8 cellular contexts compared by ENCODE assay signal in genomic region chr7:113117286-113117879, GRCh38. TPM values are rescaled to one million over a fixed set of nuclear protein-coding genes. Genes with fewer than 3 reads are reported as not detected.
A peak's percentile ranks its signal among the peaks of the same experiment; 100 is the strongest.
DNase-seq lines count a peak whose midpoint lies in the region; ATAC-seq and TF ChIP-seq lines count a peak whose summit lies in the region.
"Not testable (repeated sequence)": the region's sequence is repeated elsewhere in the genome, so short reads cannot be mapped to it uniquely, and the experiment has no call there.

No MANE protein-coding gene starts in this region.

- not testable (repeated sequence) for H3K9me2 ChIP-seq in SU-DHL-6 (replicated peaks; ENCODE audit: insufficient read depth, low read length)

- 65 to 75% methylated on average over 8 of the region's 8 CpGs for WGBS in upper lobe of left lung, 2 donors

- not testable (repeated sequence) for H2AFZ ChIP-seq in SU-DHL-6 (ENCODE audit: low read depth, low read length, severe bottlenecking)

- not testable (repeated sequence) for H3F3A ChIP-seq in SU-DHL-6 (ENCODE audit: insufficient read depth)

- peak overlapping the region; percentile 53 for H3K4me2 ChIP-seq in SU-DHL-6 (ENCODE audit: low read depth, low read length, poor library complexity, severe bottlenecking)

- H3K4me3 ChIP-seq in SU-DHL-6 (ENCODE audit: insufficient read depth, low read length, poor library complexity, severe bottlenecking): peak overlapping the region; percentile 54
- H3K4me3 ChIP-seq in adipocyte (ENCODE audit: low read length): peak overlapping the region; percentile 95
- H3K4me3 ChIP-seq in kidney epithelial cell (ENCODE audit: low read depth, low read length): peak overlapping the region; percentile 81
- peak overlapping the region in 3 of 4 donors; percentile 50 to 71 (median 64) for H3K4me3 ChIP-seq in upper lobe of left lung

- H4K20me1 ChIP-seq in SU-DHL-6 (ENCODE audit: low read depth, low read length): not testable (repeated sequence)

- not testable (repeated sequence) for H3K36me3 Mint-ChIP-seq in Calu3 (ENCODE audit: insufficient read depth, unreplicated experiment); progenitor cell of endocrine pancreas (ENCODE audit: insufficient read depth)

- not testable (repeated sequence) for TF ChIP-seq EP300 in upper lobe of left lung (IDR thresholded peaks at IDR 0.05)

- not testable (repeated sequence) for DNase-seq in Calu3; kidney epithelial cell (ENCODE audit: low read depth); progenitor cell of endocrine pancreas (ENCODE audit: low spot score, unreplicated experiment)
- DNase-seq in adipocyte (ENCODE audit: low read depth): peak; percentile 23
- peak; percentile 1 to 24 for DNase-seq in erythroblast (lab: John Stamatoyannopoulos, UW)
- DNase-seq in upper lobe of left lung: peak in 1 of 2 donors; percentile 85

- H3K27ac ChIP-seq in KOPT-K1 (ENCODE audit: low read depth, low read length, poor library complexity, severe bottlenecking): peak overlapping the region; percentile 41
- H3K27ac ChIP-seq in SU-DHL-6 (ENCODE audit: low read depth, low read length): not testable (repeated sequence)
- peak overlapping the region in 3 of 4 donors; percentile 48 to 84 (median 70) for H3K27ac ChIP-seq in upper lobe of left lung

- not testable (repeated sequence) for BruUV-seq in Calu3 (replicated peaks; lab: Mats Ljungman, UMichigan)

- ATAC-seq in upper lobe of left lung (ENCODE audit: low FRiP score in 2 of 2): peak in 1 of 2 donors; percentile 28

- H3K36me3 ChIP-seq in KOPT-K1 (ENCODE audit: insufficient read depth, low read length); SU-DHL-6 (ENCODE audit: low read length); adipocyte (ENCODE audit: control insufficient read depth, insufficient read depth, low read length, severe bottlenecking); kidney epithelial cell (ENCODE audit: control insufficient read depth, insufficient read depth, low read length); upper lobe of left lung: not testable (repeated sequence)

- not testable (repeated sequence) for H3K79me2 ChIP-seq in SU-DHL-6 (ENCODE audit: insufficient read depth, low read length)

- not testable (repeated sequence) for TF ChIP-seq POLR2A in erythroblast (IDR thresholded peaks at IDR 0.05; ENCODE audit: low read length); upper lobe of left lung (IDR thresholded peaks at IDR 0.05)

- H3K9me3 ChIP-seq in KOPT-K1 (ENCODE audit: insufficient read depth, low read length, poor library complexity, severe bottlenecking); SU-DHL-6 (ENCODE audit: insufficient read depth, low read length); adipocyte (ENCODE audit: control insufficient read depth, low read length); upper lobe of left lung: not testable (repeated sequence)

- not testable (repeated sequence) for H3K27me3 ChIP-seq in SU-DHL-6 (ENCODE audit: low read length); adipocyte (replicated peaks; ENCODE audit: control insufficient read depth, insufficient read depth, low read length); kidney epithelial cell (ENCODE audit: control insufficient read depth, insufficient read depth, low read length); upper lobe of left lung

- H3K4me1 Mint-ChIP-seq in Calu3 (ENCODE audit: low read depth, unreplicated experiment); progenitor cell of endocrine pancreas (ENCODE audit: low read depth): not testable (repeated sequence)

- H3K4me3 Mint-ChIP-seq in Calu3 (ENCODE audit: low read depth, unreplicated experiment) (peak overlapping the region; percentile 80), progenitor cell of endocrine pancreas (ENCODE audit: low read depth) (peak overlapping the region; percentile 90)

- CTCF ChIA-PET in Calu3 (lab: Charles Lee): interaction anchor here (0.6 to 1.5 kb wide), 2 partner anchors 42 to 1378 kb away, joined by 5 to 6 read pairs; no protein-coding TSS in a partner anchor

- not testable (repeated sequence) for H3K27me3 Mint-ChIP-seq in Calu3 (ENCODE audit: unreplicated experiment)
- peaks cover 10% of the 10 kb centered on the region for H3K27me3 Mint-ChIP-seq in progenitor cell of endocrine pancreas

- H3K27ac Mint-ChIP-seq in Calu3 (ENCODE audit: unreplicated experiment) (peak overlapping the region; percentile 73), progenitor cell of endocrine pancreas (peak overlapping the region; percentile 67)

- H3K4me1 ChIP-seq in adipocyte (ENCODE audit: control insufficient read depth, insufficient read depth, low read length): not testable (repeated sequence)
- H3K4me1 ChIP-seq in upper lobe of left lung: peaks cover 0 to 13% (median 10%) of the 10 kb centered on the region in 4 donors

- not testable (repeated sequence) for H3K9me3 Mint-ChIP-seq in Calu3 (ENCODE audit: low read depth, unreplicated experiment); progenitor cell of endocrine pancreas (ENCODE audit: low read depth)

- not testable (repeated sequence) for H3K9ac ChIP-seq in SU-DHL-6 (ENCODE audit: low read length); adipocyte (ENCODE audit: low read length)

- intact Hi-C loops in Calu3 (cut with micrococcal nuclease; ENCODE audit: unreplicated experiment): loop anchor here (10.0 kb wide), 1 partner anchor 183 kb away; a partner anchor contains a TSS

- not testable (repeated sequence) for TF ChIP-seq CTCF in Calu3 (IDR thresholded peaks at IDR 0.05; ENCODE audit: unreplicated experiment); SU-DHL-6 (IDR thresholded peaks at IDR 0.05; ENCODE audit: insufficient read depth, low read length, poor library complexity, severe bottlenecking); kidney epithelial cell (IDR thresholded peaks at IDR 0.05; ENCODE audit: insufficient read depth, low read length, poor library complexity, severe bottlenecking); progenitor cell of endocrine pancreas (IDR thresholded peaks at IDR 0.05; ENCODE audit: unreplicated experiment); upper lobe of left lung (IDR thresholded peaks at IDR 0.05)

RNA-seq across cellular contexts. Expression of gene SMIM30, which starts 1.0 kb away (rescaled TPM):
- total RNA-seq in Calu3 (2022) (35.9 and 42.2 TPM in 2 replicates), kidney epithelial cell (48.7 and 54.9 TPM in 2 replicates), progenitor cell of endocrine pancreas (32.2 and 32.8 TPM in 2 replicates), upper lobe of left lung (10 to 100 TPM in 5 of 6 donors, 1 to 10 TPM in 1; 8.4 to 48.8 (median 34.9) TPM)

RNA-seq across cellular contexts. Expression of gene GPR85, which starts 30.8 kb away (rescaled TPM):
- total RNA-seq in Calu3 (2022) (not detected in 2 replicates), kidney epithelial cell (0.42 TPM in 1 of 2 replicates, not detected in the other), progenitor cell of endocrine pancreas (0.20 and 0.36 TPM in 2 replicates), upper lobe of left lung (1 to 10 TPM in 3 of 6 donors, under 1 TPM in 1, not detected in 2; 0.39 to 3.3 (median 1.7) TPM)
